Comparison of ENCODE assay signal across 10 cellular contexts in the genomic region with DNA sequence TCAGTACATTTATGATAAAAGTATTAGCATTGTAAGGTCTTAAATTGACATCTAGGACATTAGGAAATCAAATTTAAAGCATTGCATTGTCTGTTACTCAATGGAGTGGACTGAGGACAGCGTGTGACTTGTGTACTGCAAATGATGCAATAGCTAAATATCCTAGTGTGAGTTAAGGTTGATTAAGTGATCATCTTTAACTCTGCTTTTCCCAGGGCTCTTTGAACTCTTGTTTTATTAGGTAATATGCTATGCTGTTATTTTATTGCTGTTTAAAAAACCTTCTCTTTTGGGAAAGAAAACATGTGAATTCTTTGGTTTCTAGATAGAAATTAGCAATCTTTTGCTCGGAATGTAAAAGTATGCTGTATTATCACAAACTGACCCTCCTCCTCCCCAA. TPM values are rescaled to one million over a fixed set of nuclear protein-coding genes. Genes with fewer than 3 reads are reported as not detected.
DNase-seq lines count a peak whose midpoint lies in the region; ATAC-seq and TF ChIP-seq lines count a peak whose summit lies in the region.
"Had no signal": no experiment of that assay in that cellular context is flagged by ENCODE, and none has a peak within 500 bp of the region (broad histone marks: within the 10 kb centered on the region; RNA-seq: fewer than 3 reads in every experiment).

No MANE protein-coding gene starts in this region.

- peak overlapping the region; percentile 57 to 74 (median 69) for H3K9ac ChIP-seq in skeletal muscle tissue (ENCODE audit: low read depth in 1 of 3, low read length in 3 of 3)

- no peaks in the 10 kb centered on the region for H3K27me3 Mint-ChIP-seq in CD4-positive, alpha-beta memory T cell

- H3K4me1 ChIP-seq in body of pancreas (peaks cover 77% of the 10 kb centered on the region), right atrium auricular region (peaks cover 0 to 82% of the 10 kb centered on the region in 2 donors), skeletal muscle tissue (ENCODE audit: control insufficient read depth in 3 of 3, insufficient read depth in 3 of 3, low read length in 3 of 3) (peaks cover 37 to 49% (median 45%) of the 10 kb centered on the region in 3 donors)
- no peaks in the 10 kb centered on the region for H3K4me1 ChIP-seq in CD4-positive, alpha-beta memory T cell (ENCODE audit: insufficient read depth, low read length)

- peak; percentile 47 for ATAC-seq in body of pancreas
- ATAC-seq in HG02571 (IDR thresholded peaks at IDR 0.05; ENCODE audit: unreplicated experiment) = no peak

- peak overlapping the region in 1 of 4 donors; percentile 35 for H3K27ac ChIP-seq in body of pancreas
- peak overlapping the region; percentile 66 to 81 for H3K27ac ChIP-seq in right atrium auricular region
- H3K27ac ChIP-seq in skeletal muscle tissue (ENCODE audit: low read depth, low read length) = peak overlapping the region; percentile 75
- H3K27ac ChIP-seq in CD4-positive, alpha-beta memory T cell (ENCODE audit: low read depth, low read length) = no peak overlapping the region

- TF ChIP-seq RAD21 in Ishikawa (IDR thresholded peaks at IDR 0.05; ENCODE audit: low read depth) = no peak

- H3K4me1 Mint-ChIP-seq in CD4-positive, alpha-beta memory T cell = peaks cover 0 to 3% (median 0%) of the 10 kb centered on the region in 4 donors

- H3K4me3 ChIP-seq in body of pancreas = no peak overlapping the region
- H3K4me3 ChIP-seq in right atrium auricular region = peak overlapping the region in 1 of 2 donors; percentile 16
- peak overlapping the region; percentile 53 to 68 (median 64) for H3K4me3 ChIP-seq in skeletal muscle tissue (ENCODE audit: low read length in 3 of 3)
- no peak overlapping the region for H3K4me3 ChIP-seq in CD4-positive, alpha-beta memory T cell (ENCODE audit: low read length in 2 of 2)

- H3K36me3 Mint-ChIP-seq in CD4-positive, alpha-beta memory T cell = no peaks in the 10 kb centered on the region

- CTCF ChIA-PET in CD4-positive, alpha-beta memory T cell (lab: Charles Lee; ENCODE audit: partially characterized antibody) = interaction anchor here (0.8 kb wide), 1 partner anchor 14 kb away, joined by 3 read pairs; no protein-coding TSS in a partner anchor

- H3K27me3 ChIP-seq in body of pancreas (no peaks in the 10 kb centered on the region), right atrium auricular region (no peaks in the 10 kb centered on the region), skeletal muscle tissue (ENCODE audit: control insufficient read depth in 3 of 3, insufficient read depth in 3 of 3, low read length in 3 of 3) (no peaks in the 10 kb centered on the region)
- no peaks in the 10 kb centered on the region for H3K27me3 ChIP-seq in CD4-positive, alpha-beta memory T cell (ENCODE audit: insufficient read depth, low read length)

- 45 to 46% methylated on average over 2 of the region's 2 CpGs for WGBS in body of pancreas, 2 donors

- intact Hi-C loops in body of pancreas (cut with DNase I) = no loop called here
- intact Hi-C loops in CD4-positive, alpha-beta memory T cell (cut with micrococcal nuclease) = loop anchor here (5.0 kb wide), 1 partner anchor 69 kb away; no protein-coding TSS in a partner anchor

- POLR2A ChIA-PET in CD4-positive, alpha-beta memory T cell (lab: Charles Lee; ENCODE audit: partially characterized antibody) = no interaction called here

- TF ChIP-seq CTCF in body of pancreas (IDR thresholded peaks at IDR 0.05) (no peak), right atrium auricular region (IDR thresholded peaks at IDR 0.05) (no peak)

- no peaks in the 10 kb centered on the region for H3K9me3 Mint-ChIP-seq in CD4-positive, alpha-beta memory T cell

- H3K27ac Mint-ChIP-seq in CD4-positive, alpha-beta memory T cell = no peak overlapping the region

- no peak for TF ChIP-seq POLR2A in body of pancreas (IDR thresholded peaks at IDR 0.05)

- H3K9me3 ChIP-seq in body of pancreas (no peaks in the 10 kb centered on the region), right atrium auricular region (no peaks in the 10 kb centered on the region), skeletal muscle tissue (ENCODE audit: control insufficient read depth in 3 of 3, low read length in 3 of 3) (no peaks in the 10 kb centered on the region)
- H3K9me3 ChIP-seq in CD4-positive, alpha-beta memory T cell (ENCODE audit: control insufficient read depth in 1 of 2, low read length in 2 of 2) = no peaks in the 10 kb centered on the region

- peaks cover 0 to 2% of the 10 kb centered on the region in 2 donors for H3K36me3 ChIP-seq in body of pancreas (replicated peaks in 1 of 2; ENCODE audit: insufficient read depth in 1 of 2, low read depth in 2 of 2)
- no peaks in the 10 kb centered on the region for H3K36me3 ChIP-seq in right atrium auricular region
- no peaks in the 10 kb centered on the region for H3K36me3 ChIP-seq in skeletal muscle tissue (ENCODE audit: control insufficient read depth in 3 of 3, insufficient read depth in 3 of 3, low read length in 3 of 3)
- no peaks in the 10 kb centered on the region for H3K36me3 ChIP-seq in CD4-positive, alpha-beta memory T cell (ENCODE audit: insufficient read depth, low read length)

- peak in 3 of 4 donors; percentile 18 to 23 (median 20) for DNase-seq in body of pancreas
- no peak for DNase-seq in right atrium auricular region (ENCODE audit: low spot score)
- DNase-seq in T-helper 9 cell = no peak
- no peak for DNase-seq in CD4-positive, alpha-beta memory T cell
- DNase-seq in midbrain (lab: John Stamatoyannopoulos, UW) = no peak
- DNase-seq: activated CD4-positive, alpha-beta T cell treated with anti-CD3 and anti-CD28 coated beads, Interleukin-2, amount 50 U/mL, for 48 hours; DMS153 had no signal

- no peak overlapping the region for H3K4me3 Mint-ChIP-seq in CD4-positive, alpha-beta memory T cell

- TF ChIP-seq EP300 in Ishikawa (IDR thresholded peaks at IDR 0.05; ENCODE audit: borderline replicate concordance) = no peak

TF ChIP-seq in Ishikawa, 13 proteins besides CTCF, POLR2A, EP300 and RAD21:
- TF ChIP-seq CEBPB (IDR thresholded peaks at IDR 0.05) (peak; percentile 74), FOXM1 (IDR thresholded peaks at IDR 0.05; ENCODE audit: borderline replicate concordance, low read depth) (no peak), YY1 (IDR thresholded peaks at IDR 0.05; ENCODE audit: low read depth) (no peak)

RNA-seq across cellular contexts. Expression of gene NFIA, which starts 38.6 kb away (rescaled TPM):
- total RNA-seq in body of pancreas (10 to 100 TPM; 21.5 to 32.3 TPM), right atrium auricular region (10 to 100 TPM; 75.3 to 81.3 TPM), skeletal muscle tissue (31.3 TPM)
- 1 to 10 TPM; 6.9 to 7.3 TPM for total RNA-seq in CD4-positive, alpha-beta memory T cell
- polyA plus RNA-seq in CD4-positive, alpha-beta memory T cell = 1 to 10 TPM; 5.1 to 6.6 TPM

Comparison
In these comparisons a context has a peak if more than half of its experiments do, and no peak if none do; other contexts are left out.
1. DNase-seq: peak in body of pancreas (3 of 4); none in right atrium auricular region (single experiment), T-helper 9 cell (single experiment), CD4-positive, alpha-beta memory T cell (0 of 5) and midbrain (single experiment).
2. H3K4me3 ChIP-seq: peak in skeletal muscle tissue (3 of 3); none in body of pancreas (0 of 2) and CD4-positive, alpha-beta memory T cell (0 of 2).